ENCODE assay signal across 25 cellular contexts in the genomic region with DNA sequence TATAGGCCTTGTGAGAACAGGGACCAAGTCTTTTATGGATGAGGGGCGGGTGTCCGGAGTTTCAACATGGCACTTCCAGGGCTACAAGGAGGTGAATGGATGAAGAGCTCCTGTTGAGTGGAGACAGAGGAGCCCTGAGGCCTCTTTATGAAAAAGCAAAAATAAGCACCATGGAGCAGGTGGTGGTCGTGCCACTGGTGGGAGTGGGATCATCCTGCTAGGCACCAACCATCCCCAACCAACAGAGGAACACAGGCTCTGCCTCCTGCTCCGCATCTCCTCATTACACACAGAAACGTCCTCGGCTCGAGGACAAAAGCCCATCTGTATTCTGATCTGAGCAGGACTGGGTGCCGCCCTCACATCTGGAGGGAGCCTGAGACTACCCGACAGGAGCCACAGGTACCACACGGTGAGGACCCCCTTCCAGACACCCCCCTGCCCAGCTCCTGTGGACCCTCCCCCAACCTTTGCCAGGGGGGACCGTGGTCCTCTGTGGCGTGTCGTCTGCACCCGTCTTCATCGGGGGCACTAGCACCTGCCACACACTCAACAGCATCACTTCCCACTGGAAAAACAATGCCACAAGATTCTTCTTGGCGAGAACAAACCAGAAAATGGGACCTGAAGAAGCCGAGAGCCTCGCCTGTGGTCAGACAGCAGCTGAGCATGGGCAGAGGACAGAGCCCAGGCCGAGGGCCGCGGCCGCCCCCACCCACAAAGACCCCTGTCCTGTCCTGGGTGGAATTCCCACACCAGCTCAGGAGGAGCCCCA. TPM values are rescaled to one million over a fixed set of nuclear protein-coding genes. Genes with fewer than 3 reads are reported as not detected.
DNase-seq lines count a peak whose midpoint lies in the region; ATAC-seq lines count a peak whose summit lies in the region.
"Had no signal": no experiment of that assay in that cellular context is flagged by ENCODE, and none has a peak within 500 bp of the region (broad histone marks: within the 10 kb centered on the region; RNA-seq: fewer than 3 reads in every experiment).

No MANE protein-coding gene starts in this region.

- H3K9me3 ChIP-seq in right cardiac atrium (ENCODE audit: control insufficient read depth, low read length), result no peaks in the 10 kb centered on the region
- H3K9me3 ChIP-seq: MG63 had no signal

- H3K27me3 ChIP-seq in right cardiac atrium (ENCODE audit: control insufficient read depth, insufficient read depth), result no peaks in the 10 kb centered on the region
- H3K27me3 ChIP-seq: MG63 had no signal

- WGBS in right cardiac atrium, result 83% methylated on average over 22 of the region's 22 CpGs

- DNase-seq in cardiac septum (ENCODE audit: low spot score), result peak; percentile 68
- no peak for DNase-seq in right cardiac atrium
- DNase-seq in iPS-NIHi7 (ENCODE audit: extremely low spot score), result peak; percentile 8
- DNase-seq in posterior vena cava (ENCODE audit: low spot score), result peak; percentile 73
- no peak for DNase-seq in kidney glomerular epithelial cell (lab: John Stamatoyannopoulos, UW)
- no peak for DNase-seq in NCI-H1694 (lab: John Stamatoyannopoulos, UW)
- no peak for DNase-seq in DMS 273 treated with DMSO at 0.1 percent for 48 hours (lab: John Stamatoyannopoulos, UW)
- DNase-seq: ACHN, AML-193, GDM1, GOT3, Karpas-422, MG63, NCI-H1048, NCI-H1436, NCI-H2029, NCI-H345, NCI-H524 treated with DMSO at 0.1 percent for 48 hours, PC-9 had no signal

- ATAC-seq in right cardiac atrium (no peak), GM18502 (IDR thresholded peaks at IDR 0.05; ENCODE audit: poor library complexity, unreplicated experiment) (no peak)
- ATAC-seq: GM12878 had no signal

- H3K4me3 ChIP-seq in right cardiac atrium (ENCODE audit: low read length), result no peak overlapping the region
- H3K4me3 ChIP-seq: GM12878, MG63, PC-9 had no signal

- H3K4me1 ChIP-seq in right cardiac atrium (ENCODE audit: control insufficient read depth, insufficient read depth, low read length), result no peaks in the 10 kb centered on the region

- intact Hi-C loops in cardiac septum (cut with DNase I) (no loop called here), right cardiac atrium (cut with DNase I) (no loop called here), posterior vena cava (cut with DNase I) (no loop called here)

- H3K27ac ChIP-seq in right cardiac atrium (ENCODE audit: low read length), result no peak overlapping the region
- H3K27ac ChIP-seq: C4-2B, PC-9, RWPE1 had no signal

RNA-seq across cellular contexts. Expression of gene PDE6B, which starts 3.9 kb away (rescaled TPM):
- total RNA-seq in cardiac septum (4.8 TPM), right cardiac atrium (1 to 10 TPM; 6.8 to 7.5 (median 7.0) TPM), posterior vena cava (1 to 10 TPM; 1.4 to 3.7 TPM)
- 3.6 TPM for polyA plus RNA-seq in right cardiac atrium

RNA-seq across cellular contexts. Expression of gene TMEM271, which starts 45.4 kb away (rescaled TPM):
- not detected for total RNA-seq in cardiac septum
- not detected for total RNA-seq in right cardiac atrium
- polyA plus RNA-seq in right cardiac atrium, result not detected
- total RNA-seq in posterior vena cava, result not detected
- total RNA-seq: Daoy, GM12878, PC-9 had no signal
- polyA plus RNA-seq: GM12878, IgD-negative memory B cell had no signal

RNA-seq across cellular contexts. Expression of gene ATP5ME, which starts 52.6 kb away (rescaled TPM):
- total RNA-seq in cardiac septum (734 TPM), right cardiac atrium (100 to 1,000 TPM; 689 to 911 (median 734) TPM), posterior vena cava (100 to 1,000 TPM; 180 to 237 TPM)
- 1,352 TPM for polyA plus RNA-seq in right cardiac atrium

RNA-seq across cellular contexts. Expression of gene MYL5, which starts 52.9 kb away (rescaled TPM):
- total RNA-seq in cardiac septum (6.5 TPM), right cardiac atrium (1 to 10 TPM; 4.0 to 6.0 (median 4.7) TPM), posterior vena cava (10 to 100 TPM in 1 of 2 donors, 1 to 10 TPM in 1; 7.9 to 12.4 TPM)
- polyA plus RNA-seq in right cardiac atrium, result 3.8 TPM

Comparison
In these comparisons a context has a peak if more than half of its experiments do, and no peak if none do; other contexts are left out.
1. DNase-seq: peak in cardiac septum (single experiment), iPS-NIHi7 (single experiment) and posterior vena cava (single experiment); none in right cardiac atrium (0 of 3), kidney glomerular epithelial cell (single experiment), NCI-H1694 (single experiment) and DMS 273 treated with DMSO at 0.1 percent for 48 hours (single experiment).